8 cellular contexts compared by ENCODE assay signal in genomic region chr17:80195671-80196529, GRCh38. TPM values are rescaled to one million over a fixed set of nuclear protein-coding genes. Genes with fewer than 3 reads are reported as not detected.
DNase-seq lines count a peak whose midpoint lies in the region; ATAC-seq and TF ChIP-seq lines count a peak whose summit lies in the region.

No MANE protein-coding gene starts in this region.

- POLR2A ChIA-PET in activated CD4-positive, alpha-beta memory T cell treated with anti-CD3 and anti-CD28 coated beads, Interleukin-2, amount 10 ng/mL, durations not matched to agents 7 days and 5 days (lab: Charles Lee): interaction anchor here (0.8 to 2.2 kb wide), 14 partner anchors 9 to 82 kb away, joined by 3 to 9 read pairs (median 4); no protein-coding TSS in a partner anchor

- no peaks in the 10 kb centered on the region for H3K36me3 Mint-ChIP-seq in activated CD4-positive, alpha-beta memory T cell treated with anti-CD3 and anti-CD28 coated beads, Interleukin-2, amount 10 ng/mL, durations not matched to agents 7 days and 5 days (ENCODE audit: low read depth)
- H3K36me3 Mint-ChIP-seq in endodermal cell (ENCODE audit: low read depth): no peaks in the 10 kb centered on the region

- H3K27me3 ChIP-seq in endodermal cell (ENCODE audit: control insufficient read depth, insufficient read depth, low read length, poor library complexity, severe bottlenecking) (no peaks in the 10 kb centered on the region), spleen (replicated peaks in 1 of 7) (peaks cover 0 to 24% (median 0%) of the 10 kb centered on the region in 7 donors)

- intact Hi-C loops in spleen (cut with DNase I; ENCODE audit: low total_unique reads): loop anchor here (5.0 kb wide), 1 partner anchor 56 kb away; no protein-coding TSS in a partner anchor

- H3K4me3 ChIP-seq in AG10803 (ENCODE audit: low read length) (no peak overlapping the region), endodermal cell (ENCODE audit: low read length) (no peak overlapping the region), spleen (no peak overlapping the region)

- H3K36me3 ChIP-seq in endodermal cell (ENCODE audit: control insufficient read depth, insufficient read depth, low read length) (no peaks in the 10 kb centered on the region), spleen (no peaks in the 10 kb centered on the region)

- H3K27ac ChIP-seq in endodermal cell (ENCODE audit: low read depth, low read length) (no peak overlapping the region), spleen (no peak overlapping the region)

- H3K9me3 ChIP-seq in endodermal cell (ENCODE audit: control insufficient read depth, low read length) (no peaks in the 10 kb centered on the region), spleen (no peaks in the 10 kb centered on the region)

- H3K27ac Mint-ChIP-seq in activated CD4-positive, alpha-beta memory T cell treated with anti-CD3 and anti-CD28 coated beads, Interleukin-2, amount 10 ng/mL, durations not matched to agents 7 days and 5 days: no peak overlapping the region
- H3K27ac Mint-ChIP-seq in endodermal cell: no peak overlapping the region

- peaks cover 11% of the 10 kb centered on the region for H3K27me3 Mint-ChIP-seq in activated CD4-positive, alpha-beta memory T cell treated with anti-CD3 and anti-CD28 coated beads, Interleukin-2, amount 10 ng/mL, durations not matched to agents 7 days and 5 days
- no peaks in the 10 kb centered on the region for H3K27me3 Mint-ChIP-seq in endodermal cell (ENCODE audit: insufficient read depth)

- H3K4me1 Mint-ChIP-seq in activated CD4-positive, alpha-beta memory T cell treated with anti-CD3 and anti-CD28 coated beads, Interleukin-2, amount 10 ng/mL, durations not matched to agents 7 days and 5 days: no peaks in the 10 kb centered on the region
- peaks cover 6% of the 10 kb centered on the region for H3K4me1 Mint-ChIP-seq in endodermal cell

- H3K9ac ChIP-seq in endodermal cell (ENCODE audit: extremely low read depth, low read length, poor library complexity, severe bottlenecking): no peak overlapping the region

- no peak for TF ChIP-seq POLR2A in spleen (IDR thresholded peaks at IDR 0.05)

- CTCF ChIA-PET in activated CD4-positive, alpha-beta memory T cell treated with anti-CD3 and anti-CD28 coated beads, Interleukin-2, amount 10 ng/mL, durations not matched to agents 7 days and 5 days (lab: Charles Lee): interaction anchor here (0.7 to 3.0 kb wide), 12 partner anchors 8 to 189 kb away, joined by 3 to 28 read pairs (median 3); no protein-coding TSS in a partner anchor

- no peak for DNase-seq in AG10803 (ENCODE audit: low read depth)
- peak; percentile 28 for DNase-seq in HT-29 (ENCODE audit: low spot score)
- DNase-seq in activated CD4-positive, alpha-beta memory T cell treated with anti-CD3 and anti-CD28 coated beads, Interleukin-2, amount 10 ng/mL, durations not matched to agents 7 days and 5 days: peak; percentile 60
- peak; percentile 87 for DNase-seq in endodermal cell
- DNase-seq in spleen: peak; percentile 79
- DNase-seq in DMS114 treated with DMSO at 0.1 percent for 48 hours (lab: John Stamatoyannopoulos, UW; ENCODE audit: unreplicated experiment): no peak
- DNase-seq in H4 (ENCODE audit: low spot score): no peak

- no peak overlapping the region for H3K4me3 Mint-ChIP-seq in activated CD4-positive, alpha-beta memory T cell treated with anti-CD3 and anti-CD28 coated beads, Interleukin-2, amount 10 ng/mL, durations not matched to agents 7 days and 5 days
- H3K4me3 Mint-ChIP-seq in endodermal cell: no peak overlapping the region

- no peak for ATAC-seq in GM18870 (IDR thresholded peaks at IDR 0.05; ENCODE audit: unreplicated experiment)

- no peaks in the 10 kb centered on the region for H3K4me1 ChIP-seq in endodermal cell (ENCODE audit: control insufficient read depth, insufficient read depth, low read length)
- H3K4me1 ChIP-seq in spleen: peaks cover 0 to 32% (median 5%) of the 10 kb centered on the region in 6 donors

- H3K9me3 Mint-ChIP-seq in activated CD4-positive, alpha-beta memory T cell treated with anti-CD3 and anti-CD28 coated beads, Interleukin-2, amount 10 ng/mL, durations not matched to agents 7 days and 5 days: peaks cover 7% of the 10 kb centered on the region
- H3K9me3 Mint-ChIP-seq in endodermal cell: no peaks in the 10 kb centered on the region

- 70 to 73% methylated on average over 25 to 27 of the region's 27 CpGs for WGBS in endodermal cell (ENCODE audit: insufficient coverage in 1 of 2, insufficient read length in 1 of 2), 2 experiments
- 49 to 63% (median 59%) methylated on average over 24 to 27 of the region's 27 CpGs for WGBS in spleen, 5 donors

- peak; percentile 86 for TF ChIP-seq CTCF in AG10803 (conservative IDR thresholded peaks at IDR 0.05; ENCODE audit: low read length)
- TF ChIP-seq CTCF in endodermal cell (conservative IDR thresholded peaks at IDR 0.05): peak; percentile 100
- TF ChIP-seq CTCF in spleen (IDR thresholded peaks at IDR 0.05 in 8 of 11, conservative IDR thresholded peaks at IDR 0.05 in 3 of 11): peak; percentile 62 to 96 (median 91)

RNA-seq across cellular contexts. Expression of gene SGSH, which starts 24.2 kb away (rescaled TPM):
- total RNA-seq in HT-29 (2014; rRNA removed; shearing (Covaris generic)): 4.1 and 5.9 TPM in 2 replicates
- 10 to 100 TPM; 56.5 to 61.1 TPM for total RNA-seq in activated CD4-positive, alpha-beta memory T cell treated with anti-CD3 and anti-CD28 coated beads, Interleukin-2, amount 10 ng/mL, durations not matched to agents 7 days and 5 days
- total RNA-seq in endodermal cell: 10 to 100 TPM; 40.4 to 42.5 TPM
- 27.5 TPM for polyA plus RNA-seq in endodermal cell (2013, experiment 1 of 2)
- 21.8 TPM for polyA plus RNA-seq in endodermal cell (2013, experiment 2 of 2)
- 100 to 1,000 TPM in 3 of 7 donors, 10 to 100 TPM in 4; 85.9 to 137 (median 95.1) TPM for total RNA-seq in spleen
- 10 to 100 TPM; 23.6 to 63.4 (median 51.9) TPM for polyA plus RNA-seq in spleen
- total RNA-seq in H4 (2014; rRNA removed; shearing (Covaris generic)): 8.5 and 12.3 TPM in 2 replicates

RNA-seq across cellular contexts. Expression of gene SLC26A11, which starts 24.3 kb away (rescaled TPM):
- total RNA-seq in HT-29 (2014; rRNA removed; shearing (Covaris generic)): 0.94 and 2.8 TPM in 2 replicates
- 10 to 100 TPM; 16.0 to 20.0 TPM for total RNA-seq in activated CD4-positive, alpha-beta memory T cell treated with anti-CD3 and anti-CD28 coated beads, Interleukin-2, amount 10 ng/mL, durations not matched to agents 7 days and 5 days
- total RNA-seq in endodermal cell: 10 to 100 TPM; 43.7 to 48.2 TPM
- polyA plus RNA-seq in endodermal cell (2013, experiment 1 of 2): 25.4 TPM
- 25.1 TPM for polyA plus RNA-seq in endodermal cell (2013, experiment 2 of 2)
- 10 to 100 TPM; 22.8 to 39.7 (median 33.9) TPM for total RNA-seq in spleen
- polyA plus RNA-seq in spleen: 10 to 100 TPM in 1 of 3 donors, 1 to 10 TPM in 2; 6.8 to 22.4 (median 8.2) TPM
- 2.4 and 3.6 TPM in 2 replicates for total RNA-seq in H4 (2014; rRNA removed; shearing (Covaris generic))

RNA-seq across cellular contexts. Expression of gene CARD14, which starts 26.1 kb away (rescaled TPM):
- total RNA-seq in HT-29 (2014; rRNA removed; shearing (Covaris generic)): 1.7 and 9.4 TPM in 2 replicates
- not detected for total RNA-seq in activated CD4-positive, alpha-beta memory T cell treated with anti-CD3 and anti-CD28 coated beads, Interleukin-2, amount 10 ng/mL, durations not matched to agents 7 days and 5 days
- under 1 TPM in 1 of 2 donors, not detected in 1; 0.31 TPM for total RNA-seq in endodermal cell
- 0.50 TPM for polyA plus RNA-seq in endodermal cell (2013, experiment 1 of 2)
- 0.37 TPM for polyA plus RNA-seq in endodermal cell (2013, experiment 2 of 2)
- 1 to 10 TPM in 6 of 7 donors, under 1 TPM in 1; 0.68 to 4.8 (median 1.3) TPM for total RNA-seq in spleen
- polyA plus RNA-seq in spleen: 1 to 10 TPM in 2 of 3 donors, under 1 TPM in 1; 0.63 to 2.4 (median 1.4) TPM
- 0.15 TPM in 1 of 2 replicates, not detected in the other for total RNA-seq in H4 (2014; rRNA removed; shearing (Covaris generic))

RNA-seq across cellular contexts. Expression of gene EIF4A3, which starts 49.0 kb away (rescaled TPM):
- total RNA-seq in HT-29 (2014; rRNA removed; shearing (Covaris generic)): 90.5 and 108 TPM in 2 replicates
- 100 to 1,000 TPM; 109 to 115 TPM for total RNA-seq in activated CD4-positive, alpha-beta memory T cell treated with anti-CD3 and anti-CD28 coated beads, Interleukin-2, amount 10 ng/mL, durations not matched to agents 7 days and 5 days
- total RNA-seq in endodermal cell (100 to 1,000 TPM; 107 to 110 TPM), spleen (10 to 100 TPM; 51.1 to 79.5 (median 67.7) TPM)
- polyA plus RNA-seq in endodermal cell (2013, experiment 1 of 2): 126 TPM
- polyA plus RNA-seq in endodermal cell (2013, experiment 2 of 2): 123 TPM
- polyA plus RNA-seq in spleen: 10 to 100 TPM; 37.3 to 61.5 (median 57.5) TPM
- total RNA-seq in H4 (2014; rRNA removed; shearing (Covaris generic)): 156 and 178 TPM in 2 replicates

Comparison
In these comparisons a context has a peak if more than half of its experiments do, and no peak if none do; other contexts are left out.
1. DNase-seq: peak in HT-29 (single experiment), activated CD4-positive, alpha-beta memory T cell treated with anti-CD3 and anti-CD28 coated beads, Interleukin-2, amount 10 ng/mL, durations not matched to agents 7 days and 5 days (single experiment), endodermal cell (single experiment) and spleen (single experiment); none in AG10803 (single experiment), DMS114 treated with DMSO at 0.1 percent for 48 hours (single experiment) and H4 (single experiment).
2. Peak in every context shown above with its lines, with median percentiles within 50 percentile points of each other: CTCF ChIP-seq.